ENCODE assay signal across 14 cellular contexts in genomic region chr11:17683378-17684161, GRCh38. TPM values are rescaled to one million over a fixed set of nuclear protein-coding genes. Genes with fewer than 3 reads are reported as not detected.
A peak's percentile ranks its signal among the peaks of the same experiment; 100 is the strongest.
DNase-seq lines count a peak whose midpoint lies in the region; ATAC-seq, FAIRE-seq and TF ChIP-seq lines count a peak whose summit lies in the region.
"Had no signal": no experiment of that assay in that cellular context is flagged by ENCODE, and none has a peak within 500 bp of the region (broad histone marks: within the 10 kb centered on the region; RNA-seq: fewer than 3 reads in every experiment).

No MANE protein-coding gene starts in this region.

- DNase-seq in A549 (ENCODE audit: low read depth in 1 of 2, low spot score in 1 of 2) (peak in 1 of 2 experiments; percentile 58), HT1080 (ENCODE audit: low read depth) (peak; percentile 85), adipocyte (ENCODE audit: low read depth) (peak; percentile 5), iPS-NIHi7 (ENCODE audit: extremely low spot score) (peak; percentile 12), GM19240 (ENCODE audit: insufficient read length, low spot score) (no peak), NCI-H345 (lab: John Stamatoyannopoulos, UW) (no peak), putamen (ENCODE audit: low spot score) (no peak)
- DNase-seq: AML-193, NCI-H187 treated with DMSO at 0.1 percent for 48 hours had no signal

- H3K9me3 ChIP-seq in A549 (0 out of 3 replicates have a peak, but pooled peaks cover 2% of the 10 kb centered on the region), adipocyte (ENCODE audit: control insufficient read depth, low read length) (no peaks in the 10 kb centered on the region)

- no peak for TF ChIP-seq EP300 in A549 (IDR thresholded peaks at IDR 0.05)

- no peak for TF ChIP-seq POLR2A in A549 (IDR thresholded peaks at IDR 0.05; ENCODE audit: low read length)

- TF ChIP-seq RAD21 in A549 (conservative IDR thresholded peaks at IDR 0.05 in 1 of 2, IDR thresholded peaks at IDR 0.05 in 1 of 2), result no peak

- peaks cover 34% of the 10 kb centered on the region for H3K27me3 ChIP-seq in adipocyte (replicated peaks; ENCODE audit: control insufficient read depth, insufficient read depth, low read length)

- H3K36me3 ChIP-seq in adipocyte (ENCODE audit: control insufficient read depth, insufficient read depth, low read length, severe bottlenecking), result no peaks in the 10 kb centered on the region
- H3K36me3 ChIP-seq: cardiac muscle cell had no signal

- H3K4me1 ChIP-seq in A549 (peaks cover 11% of the 10 kb centered on the region), adipocyte (ENCODE audit: control insufficient read depth, insufficient read depth, low read length) (no peaks in the 10 kb centered on the region)

- POLR2A ChIA-PET in A549 (lab: Yijun Ruan, JAX), result no interaction called here

- no peak overlapping the region for H3K4me3 ChIP-seq in A549
- H3K4me3 ChIP-seq in adipocyte (ENCODE audit: low read length), result no peak overlapping the region
- H3K4me3 ChIP-seq: cardiac muscle cell had no signal

- peak overlapping the region in 1 of 2 experiments; percentile 59; a peak in 3 of 6 replicates for H3K27ac ChIP-seq in A549
- H3K27ac ChIP-seq: cardiac muscle cell had no signal

- peak; percentile 81 to 89 for ATAC-seq in A549
- ATAC-seq in GM21360 (IDR thresholded peaks at IDR 0.05; ENCODE audit: unreplicated experiment), result no peak

- H3K9ac ChIP-seq in adipocyte (ENCODE audit: low read length), result no peak overlapping the region

- FAIRE-seq in A549 (lab: Jason Lieb, UNC), result no peak
- FAIRE-seq: GM12891 had no signal

- no peak for TF ChIP-seq CTCF in A549 (IDR thresholded peaks at IDR 0.05)

- WGBS in A549 (ENCODE audit: missing lambda C conversion rate), result 38% methylated on average over 12 of the region's 12 CpGs

- H3K4me2 ChIP-seq in A549, result peak overlapping the region; percentile 38; the same call in 1 of the 3 replicates

- CTCF ChIA-PET in A549 (lab: Yijun Ruan, JAX), result interaction anchor here (0.5 kb wide), 1 partner anchor 22 kb away, joined by 3 read pairs; no protein-coding TSS in a partner anchor

TF ChIP-seq in A549, 52 proteins besides CTCF, POLR2A, EP300 and RAD21:
- TF ChIP-seq BHLHE40 (IDR thresholded peaks at IDR 0.05; ENCODE audit: low read depth, low read length), result no peak
- no peak for TF ChIP-seq FOSL2 (IDR thresholded peaks at IDR 0.05)
- TF ChIP-seq FOSL2 (CRISPR knock-in tag; IDR thresholded peaks at IDR 0.05), result peak; percentile 48; the same call in 1 of the 2 replicates
- TF ChIP-seq CBX2 (IDR thresholded peaks at IDR 0.05; ENCODE audit: borderline replicate concordance, low read depth), result no peak
- TF ChIP-seq KDM1A (IDR thresholded peaks at IDR 0.05; ENCODE audit: low read depth), result no peak
- no peak for TF ChIP-seq USF2 (IDR thresholded peaks at IDR 0.05)
- 0 out of 2 replicates have a peak, but pooled peaks have one; percentile 26 for TF ChIP-seq MAX (IDR thresholded peaks at IDR 0.05)

RNA-seq across cellular contexts. Expression of gene MYOD1, which starts 35.8 kb away (rescaled TPM):
- not detected in 2 replicates for polyA plus RNA-seq in A549 (2011; rRNA removed)
- polyA plus RNA-seq in A549 (2012; cell fraction: cytosol; rRNA removed), result not detected in 2 replicates
- polyA plus RNA-seq in A549 (2012; cell fraction: nucleus; rRNA removed), result 0.06 TPM in 1 of 2 replicates, not detected in the other
- polyA plus RNA-seq in A549 (2017; fragmentation: RNase III; extraction: RNeasy Plus Mini Kit Qiagen cat#74134 plus additional on column Dnase treatment), result not detected in 3 replicates
- polyA minus RNA-seq in A549 (2011; rRNA and poly(A)+ RNA removed), result not detected in 2 replicates
- total RNA-seq in HT1080 (2014; rRNA removed; shearing (Covaris generic)), result not detected in 2 replicates
- 0.03 TPM in 1 of 2 replicates, not detected in the other for polyA plus RNA-seq in HT1080 (2015; cell fraction: cytosol; rRNA removed)
- polyA plus RNA-seq in HT1080 (2015; cell fraction: nucleus; rRNA removed), result not detected in 2 replicates
- total RNA-seq: activated CD8-positive, alpha-beta memory T cell treated with anti-CD3 and anti-CD28 coated beads for 36 hours; cardiac muscle cell had no signal
- polyA plus RNA-seq: cardiac muscle cell, urinary bladder had no signal

RNA-seq across cellular contexts. Expression of gene KCNC1, which starts 51.0 kb away (rescaled TPM):
- polyA plus RNA-seq in A549 (2011; rRNA removed), result not detected in 2 replicates
- polyA plus RNA-seq in A549 (2012; cell fraction: cytosol; rRNA removed), result 0.01 and 0.08 TPM in 2 replicates
- 0.07 and 0.22 TPM in 2 replicates for polyA plus RNA-seq in A549 (2012; cell fraction: nucleus; rRNA removed)
- polyA plus RNA-seq in A549 (2017; fragmentation: RNase III; extraction: RNeasy Plus Mini Kit Qiagen cat#74134 plus additional on column Dnase treatment), result 0.05 to 0.18 TPM (median 0.08 TPM) in 3 replicates
- polyA minus RNA-seq in A549 (2011; rRNA and poly(A)+ RNA removed), result not detected in 2 replicates
- 0.10 TPM in 1 of 2 replicates, not detected in the other for total RNA-seq in HT1080 (2014; rRNA removed; shearing (Covaris generic))
- not detected in 2 replicates for polyA plus RNA-seq in HT1080 (2015; cell fraction: cytosol; rRNA removed)
- polyA plus RNA-seq in HT1080 (2015; cell fraction: nucleus; rRNA removed), result 0.03 TPM in 1 of 2 replicates, not detected in the other
- total RNA-seq: activated CD8-positive, alpha-beta memory T cell treated with anti-CD3 and anti-CD28 coated beads for 36 hours; cardiac muscle cell had no signal

Comparison
In these comparisons a context has a peak if more than half of its experiments do, and no peak if none do; other contexts are left out.
1. DNase-seq: peak in HT1080 (single experiment), adipocyte (single experiment) and iPS-NIHi7 (single experiment); none in GM19240 (single experiment), NCI-H345 (single experiment) and putamen (single experiment).